Comparison of ENCODE assay signal across 16 cellular contexts in genomic region chr1:169390303-169390702, GRCh38. TPM values are rescaled to one million over a fixed set of nuclear protein-coding genes. Genes with fewer than 3 reads are reported as not detected.
DNase-seq lines count a peak whose midpoint lies in the region; ATAC-seq, FAIRE-seq and TF ChIP-seq lines count a peak whose summit lies in the region.
"Had no signal": no experiment of that assay in that cellular context is flagged by ENCODE, and none has a peak within 500 bp of the region (broad histone marks: within the 10 kb centered on the region; RNA-seq: fewer than 3 reads in every experiment).

No MANE protein-coding gene starts in this region.

- H3K9me3 ChIP-seq in right cardiac atrium (ENCODE audit: control insufficient read depth, low read length): no peaks in the 10 kb centered on the region
- H3K9me3 ChIP-seq: adrenal gland, upper lobe of left lung had no signal

- intact Hi-C loops in right cardiac atrium (cut with DNase I): no loop called here

- TF ChIP-seq CTCF in D721Med (IDR thresholded peaks at IDR 0.05; ENCODE audit: insufficient read depth, missing control alignments): no peak

- no peak overlapping the region for H3K4me3 ChIP-seq in right cardiac atrium (ENCODE audit: low read length)
- H3K4me3 ChIP-seq: adrenal gland, skin epidermis, upper lobe of left lung had no signal

- FAIRE-seq in D721Med (lab: Jason Lieb, UNC): peak; percentile 53

- no peak overlapping the region for H3K27ac ChIP-seq in right cardiac atrium (ENCODE audit: low read length)
- H3K27ac ChIP-seq: adrenal gland, skin epidermis, upper lobe of left lung had no signal

- peak; percentile 93 for ATAC-seq in GM18870 (IDR thresholded peaks at IDR 0.05; ENCODE audit: unreplicated experiment)
- ATAC-seq in HG02588 (IDR thresholded peaks at IDR 0.05; ENCODE audit: unreplicated experiment): peak; percentile 63
- peak; percentile 88 for ATAC-seq in HG03439 (IDR thresholded peaks at IDR 0.05; ENCODE audit: unreplicated experiment)
- no peak for ATAC-seq in right cardiac atrium
- ATAC-seq: left cardiac atrium had no signal

- no peaks in the 10 kb centered on the region for H3K4me1 ChIP-seq in right cardiac atrium (ENCODE audit: control insufficient read depth, insufficient read depth, low read length)
- H3K4me1 ChIP-seq: adrenal gland, upper lobe of left lung had no signal

- H3K27me3 ChIP-seq in right cardiac atrium (ENCODE audit: control insufficient read depth, insufficient read depth): no peaks in the 10 kb centered on the region
- H3K27me3 ChIP-seq: adrenal gland, upper lobe of left lung had no signal

- DNase-seq in D721Med (ENCODE audit: insufficient read length, low spot score) (no peak), NCI-H1048 (lab: John Stamatoyannopoulos, UW) (no peak), right cardiac atrium (no peak), HK-2 (ENCODE audit: unreplicated experiment) (no peak), pons (ENCODE audit: low spot score) (no peak)
- DNase-seq: activated CD4-positive, CD25-positive, alpha-beta regulatory T cell; adrenal gland; foreskin melanocyte; left cardiac atrium; NCI-H69; SHP77 treated with DMSO at 0.1 percent for 48 hours; upper lobe of left lung had no signal

RNA-seq across cellular contexts. Expression of gene BLZF1, which starts 22.3 kb away (rescaled TPM):
- 10 to 100 TPM; 24.5 to 28.3 (median 26.4) TPM for total RNA-seq in right cardiac atrium
- 11.7 TPM for polyA plus RNA-seq in right cardiac atrium

RNA-seq across cellular contexts. Expression of gene NME7, which starts 22.7 kb away (rescaled TPM):
- total RNA-seq in right cardiac atrium: 10 to 100 TPM in 2 of 4 donors, 1 to 10 TPM in 2; 9.2 to 15.1 (median 10.5) TPM
- 8.7 TPM for polyA plus RNA-seq in right cardiac atrium

RNA-seq across cellular contexts. Expression of gene CCDC181, which starts 37.0 kb away (rescaled TPM):
- total RNA-seq in right cardiac atrium: 1 to 10 TPM; 2.2 to 3.3 (median 2.4) TPM
- 1.9 TPM for polyA plus RNA-seq in right cardiac atrium

Comparison
In these comparisons a context has a peak if more than half of its experiments do, and no peak if none do; other contexts are left out.
1. ATAC-seq: peak in GM18870 (single experiment), HG02588 (single experiment) and HG03439 (single experiment); none in right cardiac atrium (0 of 2).